In genomic region chr7:134541501-134542194, GRCh38 we compare ENCODE assay signal across 5 cellular contexts. TPM values are rescaled to one million over a fixed set of nuclear protein-coding genes. Genes with fewer than 3 reads are reported as not detected.
"Had no signal": no experiment of that assay in that cellular context is flagged by ENCODE, and none has a peak within 500 bp of the region (broad histone marks: within the 10 kb centered on the region; RNA-seq: fewer than 3 reads in every experiment).

No MANE protein-coding gene starts in this region.

RNA-seq across cellular contexts. Expression of gene AKR1B15, which starts 7.3 kb away (rescaled TPM):
- total RNA-seq: temporal lobe, upper lobe of left lung, upper lobe of right lung, urinary bladder, uterus had no signal

RNA-seq across cellular contexts. Expression of gene AKR1B10, which starts 14.3 kb away (rescaled TPM):
- total RNA-seq: upper lobe of right lung had no signal
